9 cellular contexts compared by ENCODE assay signal in genomic region chrX:154021131-154021611, GRCh38. TPM values are rescaled to one million over a fixed set of nuclear protein-coding genes. Genes with fewer than 3 reads are reported as not detected.
A peak's percentile ranks its signal among the peaks of the same experiment; 100 is the strongest.
DNase-seq lines count a peak whose midpoint lies in the region; ATAC-seq and TF ChIP-seq lines count a peak whose summit lies in the region.
"Had no signal": no experiment of that assay in that cellular context is flagged by ENCODE, and none has a peak within 500 bp of the region (broad histone marks: within the 10 kb centered on the region; RNA-seq: fewer than 3 reads in every experiment).

No MANE protein-coding gene starts in this region.

- peaks cover 37% of the 10 kb centered on the region for H3K79me2 ChIP-seq in DOHH2 (ENCODE audit: control insufficient read depth, low read length)

- H3F3A ChIP-seq in DOHH2 (ENCODE audit: control insufficient read depth, insufficient read depth), result no peaks in the 10 kb centered on the region

- TF ChIP-seq POLR2A in body of pancreas (IDR thresholded peaks at IDR 0.05) (no peak), testis (IDR thresholded peaks at IDR 0.05) (no peak)

- H3K36me3 ChIP-seq in DOHH2 (ENCODE audit: control insufficient read depth, low read length), result peaks cover 27% of the 10 kb centered on the region
- H3K36me3 ChIP-seq in MG63, result peaks cover 22% of the 10 kb centered on the region
- no peaks in the 10 kb centered on the region for H3K36me3 ChIP-seq in body of pancreas (replicated peaks in 1 of 2; ENCODE audit: insufficient read depth in 1 of 2, low read depth in 2 of 2)
- H3K36me3 ChIP-seq in neutrophil, result peaks cover 15% of the 10 kb centered on the region
- no peaks in the 10 kb centered on the region for H3K36me3 ChIP-seq in testis (ENCODE audit: low read depth, missing control alignments)

- H3K4me1 ChIP-seq in DOHH2 (ENCODE audit: control insufficient read depth, low read length), result peaks cover 16% of the 10 kb centered on the region
- H3K4me1 ChIP-seq in body of pancreas, result peaks cover 21% of the 10 kb centered on the region
- H3K4me1 ChIP-seq in neutrophil (ENCODE audit: control insufficient read depth in 1 of 2, insufficient read depth in 1 of 2, low read depth in 1 of 2, low read length in 1 of 2), result peaks cover 25 to 26% of the 10 kb centered on the region in 2 experiments
- peaks cover 6% of the 10 kb centered on the region for H3K4me1 ChIP-seq in testis

- 85 to 100% methylated on average over 1 to 2 of the region's 11 CpGs for WGBS in body of pancreas, 2 donors
- 56 to 57% methylated on average over 1 to 9 of the region's 11 CpGs for WGBS in testis, 2 donors

- H3K4me3 ChIP-seq in DOHH2 (ENCODE audit: low read length), result peak overlapping the region; percentile 89
- H3K4me3 ChIP-seq in MG63, result no peak overlapping the region
- H3K4me3 ChIP-seq in body of pancreas, result no peak overlapping the region
- H3K4me3 ChIP-seq in neutrophil (ENCODE audit: low read depth in 1 of 2, low read length in 1 of 2), result no peak overlapping the region
- H3K4me3 ChIP-seq in testis, result no peak overlapping the region

- no peaks in the 10 kb centered on the region for H3K9me2 ChIP-seq in DOHH2 (replicated peaks; ENCODE audit: control insufficient read depth, low read length)

- intact Hi-C loops in body of pancreas (cut with DNase I) (no loop called here), testis (cut with DNase I; ENCODE audit: low total_unique reads) (no loop called here)

- ATAC-seq in body of pancreas, result no peak
- ATAC-seq in GM18498 (IDR thresholded peaks at IDR 0.05; ENCODE audit: unreplicated experiment), result no peak
- ATAC-seq in HG03520 (IDR thresholded peaks at IDR 0.05; ENCODE audit: unreplicated experiment), result no peak

- no peak for TF ChIP-seq CTCF in DOHH2 (IDR thresholded peaks at IDR 0.05; ENCODE audit: low read depth, low read length, poor library complexity, severe bottlenecking)
- TF ChIP-seq CTCF in body of pancreas (IDR thresholded peaks at IDR 0.05), result no peak
- no peak for TF ChIP-seq CTCF in neutrophil (IDR thresholded peaks at IDR 0.05)
- no peak for TF ChIP-seq CTCF in testis (IDR thresholded peaks at IDR 0.05)

- H3K4me2 ChIP-seq in DOHH2 (ENCODE audit: low read length), result peak overlapping the region; percentile 82

- no peaks in the 10 kb centered on the region for H4K20me1 ChIP-seq in DOHH2 (ENCODE audit: control insufficient read depth, insufficient read depth, low read depth, low read length)

- H3K27me3 ChIP-seq in DOHH2 (ENCODE audit: control insufficient read depth, low read length) (peaks cover 3% of the 10 kb centered on the region; the same call in 1 of the 2 replicates), MG63 (no peaks in the 10 kb centered on the region), body of pancreas (no peaks in the 10 kb centered on the region), neutrophil (no peaks in the 10 kb centered on the region), testis (no peaks in the 10 kb centered on the region)

- H3K27ac ChIP-seq in DOHH2 (ENCODE audit: low read depth, low read length) (peak overlapping the region; percentile 61), body of pancreas (peak overlapping the region in 3 of 4 donors; percentile 78 to 91 (median 89)), neutrophil (peak overlapping the region; percentile 91), testis (peak overlapping the region in 1 of 2 donors; percentile 84)

- DNase-seq in MG63, result peak; percentile 60
- DNase-seq in body of pancreas, result no peak
- no peak for DNase-seq in testis
- no peak for DNase-seq in NCI-H2171 treated with DMSO at 0.1 percent for 48 hours (lab: John Stamatoyannopoulos, UW)
- DNase-seq: SHP77 treated with DMSO at 0.1 percent for 48 hours had no signal

- H3K9me3 ChIP-seq in DOHH2 (ENCODE audit: control insufficient read depth, insufficient read depth, low read length), result no peaks in the 10 kb centered on the region
- H3K9me3 ChIP-seq in MG63, result no peaks in the 10 kb centered on the region
- no peaks in the 10 kb centered on the region for H3K9me3 ChIP-seq in body of pancreas
- no peaks in the 10 kb centered on the region for H3K9me3 ChIP-seq in neutrophil
- H3K9me3 ChIP-seq in testis, result no peaks in the 10 kb centered on the region

RNA-seq across cellular contexts. Expression of gene IRAK1, which starts 1.5 kb away (rescaled TPM):
- total RNA-seq in MG63 (2014; rRNA removed; shearing (Covaris generic); ENCODE audit: low replicate concordance), result 208 and 270 TPM in 2 replicates
- total RNA-seq in body of pancreas, result 100 to 1,000 TPM in 1 of 2 donors, 10 to 100 TPM in 1; 51.6 to 105 TPM
- 10 to 100 TPM; 77.6 to 90.8 TPM for total RNA-seq in testis
- 48.6 TPM for polyA plus RNA-seq in testis (ENCODE audit: insufficient read depth, low read depth, low replicate concordance)

RNA-seq across cellular contexts. Expression of gene TMEM187, which starts 48.6 kb away (rescaled TPM):
- 1.0 and 4.6 TPM in 2 replicates for total RNA-seq in MG63 (2014; rRNA removed; shearing (Covaris generic); ENCODE audit: low replicate concordance)
- total RNA-seq in body of pancreas, result 10 to 100 TPM in 1 of 2 donors, 1 to 10 TPM in 1; 8.8 to 10.9 TPM
- total RNA-seq in testis, result 10 to 100 TPM; 13.1 to 15.7 TPM
- polyA plus RNA-seq in testis (ENCODE audit: insufficient read depth, low read depth, low replicate concordance), result 6.1 TPM

RNA-seq across cellular contexts. Expression of gene HCFC1, which starts 49.6 kb away (rescaled TPM):
- 7.8 and 12.8 TPM in 2 replicates for total RNA-seq in MG63 (2014; rRNA removed; shearing (Covaris generic); ENCODE audit: low replicate concordance)
- total RNA-seq in body of pancreas (10 to 100 TPM; 16.6 to 62.6 TPM), testis (100 to 1,000 TPM; 102 to 115 TPM)
- 32.3 TPM for polyA plus RNA-seq in testis (ENCODE audit: insufficient read depth, low read depth, low replicate concordance)
